Comparison of ENCODE assay signal across 10 cellular contexts in genomic region chr7:44377681-44378421, GRCh38. TPM values are rescaled to one million over a fixed set of nuclear protein-coding genes. Genes with fewer than 3 reads are reported as not detected.
DNase-seq lines count a peak whose midpoint lies in the region; ATAC-seq, FAIRE-seq and TF ChIP-seq lines count a peak whose summit lies in the region.
"Had no signal": no experiment of that assay in that cellular context is flagged by ENCODE, and none has a peak within 500 bp of the region (broad histone marks: within the 10 kb centered on the region; RNA-seq: fewer than 3 reads in every experiment).

No MANE protein-coding gene starts in this region.

- TF ChIP-seq CTCF in vagina (IDR thresholded peaks at IDR 0.05) (no peak), right atrium auricular region (IDR thresholded peaks at IDR 0.05) (no peak)

- H3K4me1 ChIP-seq in vagina (no peaks in the 10 kb centered on the region), right atrium auricular region (peaks cover 0 to 10% of the 10 kb centered on the region in 2 donors)
- H3K4me1 ChIP-seq: pancreas had no signal

- no peak for TF ChIP-seq POLR2A in vagina (IDR thresholded peaks at IDR 0.05)

- H3K36me3 ChIP-seq in vagina (peaks cover 0 to 4% of the 10 kb centered on the region in 2 donors), right atrium auricular region (no peaks in the 10 kb centered on the region)
- H3K36me3 ChIP-seq: pancreas had no signal

- H3K4me3 ChIP-seq in vagina (no peak overlapping the region), right atrium auricular region (no peak overlapping the region)
- H3K4me3 ChIP-seq: pancreas had no signal

- peak; percentile 93 for FAIRE-seq in GM18507 (lab: Jason Lieb, UNC)
- FAIRE-seq: pancreas had no signal

- ATAC-seq in GM21515 (IDR thresholded peaks at IDR 0.05; ENCODE audit: unreplicated experiment) (peak; percentile 77), HG03520 (IDR thresholded peaks at IDR 0.05; ENCODE audit: unreplicated experiment) (peak; percentile 65)

- intact Hi-C loops in vagina (cut with DNase I) = no loop called here

- H3K9me3 ChIP-seq in vagina (no peaks in the 10 kb centered on the region), right atrium auricular region (no peaks in the 10 kb centered on the region)
- H3K9me3 ChIP-seq: pancreas had no signal

- H3K27ac ChIP-seq in caudate nucleus (ENCODE audit: low read depth, low read length) (no peak overlapping the region), vagina (no peak overlapping the region), right atrium auricular region (no peak overlapping the region)
- H3K27ac ChIP-seq: pancreas had no signal

- peak; percentile 52 for DNase-seq in GM18507 (ENCODE audit: extremely low spot score, insufficient read length, low read depth)
- peak; percentile 84 for DNase-seq in germinal center (ENCODE audit: low spot score)
- no peak for DNase-seq in caudate nucleus (lab: John Stamatoyannopoulos, UW)
- DNase-seq in vagina (ENCODE audit: extremely low spot score in 2 of 2) = no peak
- DNase-seq in right atrium auricular region (ENCODE audit: low spot score) = no peak
- DNase-seq in epidermal melanocyte (ENCODE audit: insufficient read length, low spot score) = no peak
- DNase-seq: NCI-H510A had no signal

- H3K27me3 ChIP-seq in vagina (no peaks in the 10 kb centered on the region), right atrium auricular region (no peaks in the 10 kb centered on the region)
- H3K27me3 ChIP-seq: pancreas had no signal

RNA-seq across cellular contexts. Expression of gene CAMK2B, which starts 52.5 kb away (rescaled TPM):
- total RNA-seq in vagina (3.2 TPM), right atrium auricular region (10 to 100 TPM; 79.9 to 84.7 TPM)

Comparison
In these comparisons a context has a peak if more than half of its experiments do, and no peak if none do; other contexts are left out.
1. DNase-seq: peak in GM18507 (single experiment) and germinal center (single experiment); none in caudate nucleus (0 of 61), vagina (0 of 2), right atrium auricular region (single experiment) and epidermal melanocyte (single experiment).
2. RNA of gene CAMK2B, which starts 52.5 kb away (total RNA-seq): 79.9 to 84.7 TPM in right atrium auricular region; 3.2 TPM in vagina (single experiment); every median in the first group is over 10 times any median in the second.